ENCODE assay signal across 1 cellular context in the genomic region with DNA sequence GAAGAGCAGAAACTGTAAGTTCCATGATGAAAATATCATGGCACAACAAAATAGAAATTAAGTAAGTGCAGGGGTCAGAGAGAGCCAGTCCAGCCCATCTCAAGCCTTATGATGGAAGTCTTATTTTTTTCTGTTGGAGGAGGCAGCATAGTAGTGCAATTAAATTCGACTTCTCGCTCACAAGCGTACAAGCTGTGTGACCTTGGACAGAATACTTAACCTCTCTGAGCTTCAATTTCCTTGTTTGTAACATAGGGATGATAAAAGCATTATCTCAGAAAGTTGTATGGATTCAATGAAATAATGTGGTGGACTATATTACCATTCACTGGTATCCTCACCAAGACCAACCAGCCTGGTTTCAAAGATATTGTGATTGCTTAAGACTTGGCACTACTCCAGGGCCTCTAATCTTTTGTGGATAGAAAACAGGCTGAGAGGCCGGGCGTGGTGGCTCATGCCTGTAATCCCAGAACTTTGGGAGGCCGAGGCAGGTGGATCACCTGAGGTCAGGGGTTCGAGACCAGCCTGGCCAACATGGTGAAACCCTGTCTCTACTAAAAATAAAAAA.
TF ChIP-seq lines count a peak whose summit lies in the region.

No MANE protein-coding gene starts in this region.

TF ChIP-seq in IMR-90, 13 proteins besides CTCF, POLR2A, EP300 and RAD21:
- TF ChIP-seq BHLHE40 (IDR thresholded peaks at IDR 0.05; ENCODE audit: low read depth, low read length), result no peak
- TF ChIP-seq MAFK (IDR thresholded peaks at IDR 0.05; ENCODE audit: low read depth, low read length), result no peak
- TF ChIP-seq CEBPB (IDR thresholded peaks at IDR 0.05; ENCODE audit: low read depth, low read length), result 0 out of 2 replicates have a peak, but pooled peaks have one; percentile 4
- TF ChIP-seq MXI1 (IDR thresholded peaks at IDR 0.05; ENCODE audit: borderline replicate concordance, low read depth, low read length), result no peak
- no peak for TF ChIP-seq RCOR1 (IDR thresholded peaks at IDR 0.05; ENCODE audit: insufficient replicate concordance, low read length)
- TF ChIP-seq, protein P1, sequence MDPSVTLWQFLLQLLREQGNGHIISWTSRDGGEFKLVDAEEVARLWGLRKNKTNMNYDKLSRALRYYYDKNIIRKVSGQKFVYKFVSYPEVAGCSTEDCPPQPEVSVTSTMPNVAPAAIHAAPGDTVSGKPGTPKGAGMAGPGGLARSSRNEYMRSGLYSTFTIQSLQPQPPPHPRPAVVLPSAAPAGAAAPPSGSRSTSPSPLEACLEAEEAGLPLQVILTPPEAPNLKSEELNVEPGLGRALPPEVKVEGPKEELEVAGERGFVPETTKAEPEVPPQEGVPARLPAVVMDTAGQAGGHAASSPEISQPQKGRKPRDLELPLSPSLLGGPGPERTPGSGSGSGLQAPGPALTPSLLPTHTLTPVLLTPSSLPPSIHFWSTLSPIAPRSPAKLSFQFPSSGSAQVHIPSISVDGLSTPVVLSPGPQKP (IDR thresholded peaks at IDR 0.05; ENCODE audit: borderline replicate concordance, low read depth, low read length), result no peak
